In the genomic region with DNA sequence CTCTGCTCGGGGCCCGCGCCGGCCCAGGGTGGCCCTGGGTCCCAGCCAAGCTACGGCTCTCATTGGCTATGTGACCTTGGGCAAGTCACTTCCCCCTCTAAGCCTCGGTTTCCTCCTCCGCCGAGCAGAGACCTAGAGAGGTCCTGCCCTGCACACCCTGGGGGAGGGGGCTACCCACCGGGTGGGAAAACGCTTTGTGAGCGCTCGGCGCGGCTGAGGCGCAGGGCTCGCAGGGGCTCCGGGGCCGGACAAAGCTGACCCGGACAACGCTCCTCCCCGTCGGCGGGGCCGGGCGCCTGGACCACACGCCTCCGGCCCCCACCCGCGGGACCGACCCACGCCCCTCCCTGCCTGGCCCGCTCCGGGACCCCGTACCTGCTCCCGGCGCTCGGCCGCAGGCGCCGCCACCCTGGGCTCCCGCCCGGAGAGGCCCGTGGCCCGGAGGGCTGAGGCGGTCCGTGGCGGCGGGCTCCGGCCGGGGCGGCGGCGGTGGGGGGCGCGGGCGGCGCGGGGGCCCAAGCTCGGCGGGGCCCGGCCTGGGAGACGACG, we compare ENCODE assay signal across 1 cellular context.
TF ChIP-seq lines count a peak whose summit lies in the region.

No MANE protein-coding gene starts in this region.

TF ChIP-seq in WTC11, 78 proteins besides CTCF, POLR2A, EP300 and RAD21 (continued from another document):
- peak; percentile 45; the same call in 1 of the 2 replicates for TF ChIP-seq ESRRA (CRISPR knock-in tag; IDR thresholded peaks at IDR 0.05; ENCODE audit: borderline replicate concordance)
- no peak for TF ChIP-seq CREB1 (CRISPR knock-in tag; IDR thresholded peaks at IDR 0.05)
- TF ChIP-seq NR2C2 (CRISPR knock-in tag; IDR thresholded peaks at IDR 0.05) = no peak
- no peak for TF ChIP-seq ZNF219 (CRISPR knock-in tag; IDR thresholded peaks at IDR 0.05; ENCODE audit: borderline replicate concordance)
- TF ChIP-seq, protein P1, sequence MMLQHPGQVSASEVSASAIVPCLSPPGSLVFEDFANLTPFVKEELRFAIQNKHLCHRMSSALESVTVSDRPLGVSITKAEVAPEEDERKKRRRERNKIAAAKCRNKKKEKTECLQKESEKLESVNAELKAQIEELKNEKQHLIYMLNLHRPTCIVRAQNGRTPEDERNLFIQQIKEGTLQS (CRISPR knock-in tag; conservative IDR thresholded peaks at IDR 0.05) = no peak
- no peak for TF ChIP-seq SMAD3 (CRISPR knock-in tag; IDR thresholded peaks at IDR 0.05; ENCODE audit: borderline replicate concordance)
- no peak for TF ChIP-seq ZNF423 (CRISPR knock-in tag; IDR thresholded peaks at IDR 0.05)
- TF ChIP-seq GRHL2 (CRISPR knock-in tag; IDR thresholded peaks at IDR 0.05; ENCODE audit: insufficient replicate concordance, severe bottlenecking) = no peak
- TF ChIP-seq, protein P2, sequence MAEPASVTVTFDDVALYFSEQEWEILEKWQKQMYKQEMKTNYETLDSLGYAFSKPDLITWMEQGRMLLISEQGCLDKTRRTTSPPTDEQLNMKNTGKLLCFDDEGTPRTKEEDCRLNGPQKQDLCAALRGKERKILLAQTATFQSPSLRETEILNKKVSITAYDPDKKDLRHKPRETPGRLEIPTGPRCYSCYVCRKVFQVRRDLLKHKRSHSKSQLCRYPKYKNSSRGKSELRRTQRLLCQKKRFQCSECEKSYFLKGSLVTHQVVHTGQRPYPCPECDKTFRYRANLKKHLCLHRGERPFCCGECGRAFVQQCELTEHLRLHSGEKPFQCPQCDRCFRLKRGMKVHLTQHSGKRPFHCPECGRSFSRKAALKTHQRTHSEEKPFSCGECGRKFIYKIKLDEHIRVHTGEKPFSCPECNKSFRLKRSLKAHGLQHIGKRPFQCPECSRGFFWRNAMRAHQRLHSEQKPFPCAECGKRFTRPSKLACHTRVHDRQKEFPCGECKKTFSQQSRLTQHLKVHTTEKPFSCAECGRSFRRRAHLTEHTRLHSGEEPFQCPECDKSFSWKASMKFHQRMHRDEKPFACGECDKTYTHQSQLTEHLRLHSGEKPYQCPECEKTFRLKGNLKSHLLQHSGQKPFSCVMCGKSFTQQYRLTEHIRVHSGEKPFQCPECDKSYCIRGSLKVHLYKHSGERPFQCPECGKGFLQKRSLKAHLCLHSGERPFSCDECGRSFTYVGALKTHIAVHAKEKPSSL (CRISPR knock-in tag; conservative IDR thresholded peaks at IDR 0.05) = no peak
